26 cellular contexts compared by ENCODE assay signal in the genomic region with DNA sequence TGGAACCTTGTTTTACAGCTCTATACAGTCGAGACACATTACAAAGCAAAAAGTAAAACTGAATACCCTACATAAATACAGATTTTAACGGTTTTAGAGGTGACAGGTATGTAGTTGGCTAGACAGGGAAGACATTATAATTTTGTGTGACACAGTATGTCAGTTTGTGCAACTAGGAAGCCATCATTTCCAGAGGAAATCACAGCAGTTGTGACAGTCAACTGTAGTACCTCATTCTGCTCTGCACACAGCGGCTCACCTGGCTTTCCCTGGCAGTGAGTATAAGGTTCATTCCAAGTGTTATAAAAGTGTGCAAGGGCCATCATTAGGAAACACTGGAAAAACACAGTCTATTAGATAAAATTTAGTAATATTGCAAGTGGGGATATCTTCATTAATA.
"Had no signal": no experiment of that assay in that cellular context is flagged by ENCODE, and none has a peak within 500 bp of the region (broad histone marks: within the 10 kb centered on the region; RNA-seq: fewer than 3 reads in every experiment).

No MANE protein-coding gene starts in this region.

- H3K27me3 ChIP-seq: SJCRH30 had no signal

- H3K4me3 ChIP-seq: PC-9, SJCRH30, SK-N-MC had no signal

- H2AFZ ChIP-seq: PC-9 had no signal

- H3K4me2 ChIP-seq: KMS-11, PC-9 had no signal

- H3K36me3 ChIP-seq: SJCRH30 had no signal

- H3K27ac ChIP-seq: KMS-11, PC-9, RWPE1, SJCRH30, SK-N-MC had no signal

- DNase-seq: Karpas-422, MM.1S, MV-4-11, NCI-H1092, NCI-H1105, NCI-H1417 treated with DMSO at 0.1 percent for 48 hours, NCI-H1436 treated with DMSO at 0.1 percent for 48 hours, NCI-H187 treated with DMSO at 0.1 percent for 48 hours, NCI-H2029, NCI-H2081, NCI-H2171 treated with DMSO at 0.1 percent for 48 hours, NCI-H345, NCI-H446, NCI-H510A treated with DMSO at 0.1 percent for 48 hours, NCI-H524 treated with DMSO at 0.1 percent for 48 hours, NCI-H526 treated with DMSO at 0.1 percent for 48 hours, NCI-H774, PC-9, SHP77, SIG-M5, SJCRH30, T-cell had no signal

- H3K9ac ChIP-seq: KMS-11 had no signal

- FAIRE-seq: RCC 7860 had no signal

- H3K9me3 ChIP-seq: SJCRH30 had no signal

- H3K4me1 ChIP-seq: SJCRH30 had no signal
